ENCODE assay signal across 20 cellular contexts in the genomic region with DNA sequence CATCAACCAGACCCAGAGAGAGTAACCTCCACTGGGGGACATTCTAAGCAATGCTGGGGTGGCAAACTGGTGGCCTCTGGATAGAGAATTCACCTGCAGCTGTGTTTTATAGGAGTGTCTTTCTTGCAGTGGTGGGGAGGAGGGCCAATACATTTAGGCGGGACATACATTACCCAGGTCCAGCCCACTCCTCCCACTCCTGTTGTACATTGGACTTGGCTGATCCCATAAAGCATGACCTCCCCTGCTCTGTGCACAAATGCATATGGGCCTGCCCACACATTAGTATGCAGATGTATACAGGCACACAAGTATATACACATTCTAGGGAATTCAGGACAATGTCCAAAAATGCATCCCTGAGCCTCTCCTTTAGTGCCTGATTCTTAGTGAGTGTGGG.
"Had no signal": no experiment of that assay in that cellular context is flagged by ENCODE, and none has a peak within 500 bp of the region (broad histone marks: within the 10 kb centered on the region; RNA-seq: fewer than 3 reads in every experiment).

No MANE protein-coding gene starts in this region.

- H3K27ac Mint-ChIP-seq: activated naive CD4-positive, alpha-beta T cell treated with anti-CD3 and anti-CD28 coated beads, Interleukin-2, amount 50 U/mL, for 72 hours; endodermal cell; naive thymus-derived CD4-positive, alpha-beta T cell; stimulated activated memory B cell treated with anti-CD40 and anti-IgM and Interleukin-4, amounts not matched to agents 10 μg/mL and 1 μg/mL and 100 μg/mL, for 72 hours had no signal

- ATAC-seq: left lung; naive thymus-derived CD4-positive, alpha-beta T cell; stimulated activated memory B cell treated with anti-CD40 and anti-IgM and Interleukin-4, amounts not matched to agents 10 μg/mL and 1 μg/mL and 100 μg/mL, for 72 hours had no signal

- H3K4me3 Mint-ChIP-seq: endodermal cell; neural crest cell; stimulated activated memory B cell treated with anti-CD40 and anti-IgM and Interleukin-4, amounts not matched to agents 10 μg/mL and 1 μg/mL and 100 μg/mL, for 72 hours had no signal

- FAIRE-seq: bronchial epithelial cell, kidney had no signal

- H3K9me3 ChIP-seq: left lung, right lobe of liver, upper lobe of right lung had no signal

- H3K4me1 ChIP-seq: left lung had no signal

- H3K9me3 Mint-ChIP-seq: endodermal cell had no signal

- H3K4me1 Mint-ChIP-seq: naive thymus-derived CD4-positive, alpha-beta T cell; neural crest cell; stimulated activated memory B cell treated with anti-CD40 and anti-IgM and Interleukin-4, amounts not matched to agents 10 μg/mL and 1 μg/mL and 100 μg/mL, for 72 hours had no signal

- H3K36me3 ChIP-seq: right lobe of liver had no signal

- DNase-seq: activated gamma-delta T cell treated with Interleukin-2 at 50 U/mL for 16 hours; activated T-cell treated with anti-CD3 and anti-CD28 coated beads for 4 hours; cortex of kidney; foreskin fibroblast; kidney; left lung; naive thymus-derived CD4-positive, alpha-beta T cell; occipital lobe; right lobe of liver; stimulated activated CD4-positive, alpha-beta T cell treated with anti-CD3 and anti-CD28 coated beads, Interleukin-2, amount 100 ng/mL, for 24 hours; T-helper 9 cell; upper lobe of right lung had no signal

- H3K27ac ChIP-seq: epithelial cell of prostate, left lung, right lobe of liver, skin epidermis, upper lobe of right lung had no signal

- H3K4me3 ChIP-seq: left lung, lung, right lobe of liver, skin epidermis, upper lobe of right lung had no signal

- H3K27me3 Mint-ChIP-seq: naive thymus-derived CD4-positive, alpha-beta T cell had no signal

- H3K27me3 ChIP-seq: right lobe of liver, upper lobe of right lung had no signal
